In genomic region chr1:185646202-185646683, GRCh38 we compare ENCODE assay signal across 8 cellular contexts.
DNase-seq lines count a peak whose midpoint lies in the region; TF ChIP-seq lines count a peak whose summit lies in the region.

No MANE protein-coding gene starts in this region.

- CTCF ChIA-PET in GM10248 (lab: Yijun Ruan, JAX): interaction anchor here (1.0 to 4.1 kb wide), 4 partner anchors 10 to 86 kb away, joined by 3 to 16 read pairs (median 8); no protein-coding TSS in a partner anchor

- TF ChIP-seq CTCF in HFF-Myc (IDR thresholded peaks at IDR 0.05; ENCODE audit: low read depth, low read length, missing control alignments) (no peak), GM10248 (IDR thresholded peaks at IDR 0.05; ENCODE audit: control extremely low read depth, extremely low read depth, low read depth, missing control alignments) (no peak)

- H3K4me3 ChIP-seq in HFF-Myc (replicated peaks; ENCODE audit: low read depth, low read length): no peak overlapping the region; the same call in 1 of the 2 replicates
- peak overlapping the region; percentile 3 to 16 for H3K4me3 ChIP-seq in mucosa of rectum (ENCODE audit: low read length in 2 of 2)

- peak overlapping the region; percentile 82 for H3K27ac ChIP-seq in epithelial cell of prostate
- H3K27ac ChIP-seq in mucosa of rectum (ENCODE audit: low read depth in 2 of 2, low read length in 2 of 2): peak overlapping the region; percentile 52 to 76

- POLR2A ChIA-PET in GM10248 (lab: Yijun Ruan, JAX): no interaction called here

- H3K9me3 ChIP-seq in mucosa of rectum (ENCODE audit: control insufficient read depth in 2 of 2, low read length in 2 of 2): peaks cover 0 to 2% of the 10 kb centered on the region in 2 donors

- H3K36me3 ChIP-seq in mucosa of rectum (ENCODE audit: control insufficient read depth in 2 of 2, insufficient read depth in 2 of 2, low read length in 2 of 2): no peaks in the 10 kb centered on the region

- DNase-seq in AG08395 (ENCODE audit: low spot score) (peak; percentile 90), HFF-Myc (ENCODE audit: extremely low read depth, low read depth) (peak; percentile 97), RPMI7951 (ENCODE audit: low read depth) (peak; percentile 99), epithelial cell of prostate (ENCODE audit: low read depth, low spot score) (peak; percentile 98), NCI-H82 (lab: John Stamatoyannopoulos, UW) (no peak), GM10248 (ENCODE audit: extremely low spot score) (no peak), AML-193 (lab: John Stamatoyannopoulos, UW) (no peak)

- peak overlapping the region in 1 of 2 donors; percentile 16 for H3K9ac ChIP-seq in mucosa of rectum (ENCODE audit: low read depth in 1 of 2, low read length in 2 of 2)

- H3K4me1 ChIP-seq in mucosa of rectum (ENCODE audit: control insufficient read depth in 2 of 2, insufficient read depth in 2 of 2, low read length in 2 of 2): peaks cover 16 to 26% of the 10 kb centered on the region in 2 donors

- H3K27me3 ChIP-seq in mucosa of rectum (ENCODE audit: control insufficient read depth in 2 of 2, insufficient read depth in 2 of 2, low read length in 2 of 2): no peaks in the 10 kb centered on the region

Comparison
In these comparisons a context has a peak if more than half of its experiments do, and no peak if none do; other contexts are left out.
1. DNase-seq: peak in AG08395 (single experiment), HFF-Myc (single experiment), RPMI7951 (single experiment) and epithelial cell of prostate (single experiment); none in NCI-H82 (single experiment), GM10248 (single experiment) and AML-193 (0 of 2).